ENCODE assay signal across 16 cellular contexts in genomic region chr1:59025201-59025600, GRCh38.
DNase-seq lines count a peak whose midpoint lies in the region; ATAC-seq, FAIRE-seq and TF ChIP-seq lines count a peak whose summit lies in the region.
"Had no signal": no experiment of that assay in that cellular context is flagged by ENCODE, and none has a peak within 500 bp of the region (broad histone marks: within the 10 kb centered on the region; RNA-seq: fewer than 3 reads in every experiment).

No MANE protein-coding gene starts in this region.

- H3K36me3 Mint-ChIP-seq in IgD-negative memory B cell = peaks cover 4% of the 10 kb centered on the region

- TF ChIP-seq CTCF in K562 (IDR thresholded peaks at IDR 0.05 in 2 of 3, conservative IDR thresholded peaks at IDR 0.05 in 1 of 3; ENCODE audit: insufficient read depth in 2 of 3, low read depth in 1 of 3, low read length in 3 of 3) = no peak

- no peak for TF ChIP-seq RAD21 in K562 (CRISPR knock-in tag; conservative IDR thresholded peaks at IDR 0.05 in 1 of 2, IDR thresholded peaks at IDR 0.05 in 1 of 2)

- POLR2A ChIA-PET in K562 (lab: Yijun Ruan, JAX) = interaction anchor here (0.6 to 1.5 kb wide), 2 partner anchors 11 to 241 kb away, joined by 3 to 4 read pairs; partner anchors contain the start of gene JUN

- H2BK120ac ChIP-seq in mesenchymal stem cell (ENCODE audit: low read depth, low read length) = peak overlapping the region; percentile 1

- peak overlapping the region in 8 of 11 experiments; percentile 11 to 51 (median 28); a peak in 9 of 22 replicates for H3K27ac ChIP-seq in BLaER1 treated with 17β-estradiol and CSF1 and Interleukin-3, amounts not matched to agents 10 nM and 100 nM
- H3K27ac ChIP-seq in K562 (ENCODE audit: extremely low read depth, low read depth, low read length) (no peak overlapping the region), mesenchymal stem cell (ENCODE audit: low read length, poor library complexity, severe bottlenecking) (peak overlapping the region; percentile 59), SJCRH30 (no peak overlapping the region)
- H3K27ac ChIP-seq: pancreas had no signal

- no peaks in the 10 kb centered on the region for H3K9me1 ChIP-seq in K562 (ENCODE audit: control insufficient read depth, insufficient read depth, low read length)

- ATAC-seq in K562 = no peak
- ATAC-seq in GM19351 (IDR thresholded peaks at IDR 0.05; ENCODE audit: unreplicated experiment) = no peak
- ATAC-seq: activated CD8-positive, alpha-beta T cell treated with anti-CD3 and anti-CD28 coated beads, Interleukin-2, amount 10 ng/mL, durations not matched to agents 7 days and 5 days had no signal

- H3K27ac Mint-ChIP-seq in IgD-negative memory B cell = peak overlapping the region; percentile 36 to 93 (median 46)
- H3K27ac Mint-ChIP-seq: activated CD8-positive, alpha-beta T cell treated with anti-CD3 and anti-CD28 coated beads, Interleukin-2, amount 10 ng/mL, durations not matched to agents 7 days and 5 days had no signal

- peak overlapping the region; percentile 81 for H2AK5ac ChIP-seq in mesenchymal stem cell (ENCODE audit: low read length, severe bottlenecking)

- H4K8ac ChIP-seq in mesenchymal stem cell (ENCODE audit: low read length) = no peak overlapping the region

- H4K91ac ChIP-seq in mesenchymal stem cell (ENCODE audit: low read length) = no peak overlapping the region

- peak overlapping the region; percentile 40 to 67 (median 57); a peak in 21 of 22 replicates for H3K4me2 ChIP-seq in BLaER1 treated with 17β-estradiol and CSF1 and Interleukin-3, amounts not matched to agents 10 nM and 100 nM
- H3K4me2 ChIP-seq in K562 (ENCODE audit: insufficient read depth, low read length) (no peak overlapping the region), mesenchymal stem cell (ENCODE audit: low read length, poor library complexity, severe bottlenecking) (no peak overlapping the region)

- H3K23ac ChIP-seq in mesenchymal stem cell (ENCODE audit: low read length in 2 of 2) = no peak overlapping the region

- H3K4me3 ChIP-seq in BLaER1 treated with 17β-estradiol and CSF1 and Interleukin-3, amounts not matched to agents 10 nM and 100 nM = no peak overlapping the region
- H3K4me3 ChIP-seq in K562 (no peak overlapping the region), mesenchymal stem cell (ENCODE audit: insufficient read depth in 1 of 2, low read depth in 1 of 2, low read length in 2 of 2) (no peak overlapping the region), SJCRH30 (no peak overlapping the region)
- H3K4me3 ChIP-seq: pancreas had no signal

- no peak overlapping the region for H3K14ac ChIP-seq in mesenchymal stem cell (ENCODE audit: low read length in 2 of 2)

- no peaks in the 10 kb centered on the region for H3K36me3 ChIP-seq in BLaER1 treated with 17β-estradiol and CSF1 and Interleukin-3, amounts not matched to agents 10 nM and 100 nM
- H3K36me3 ChIP-seq in K562 (ENCODE audit: control insufficient read depth, insufficient read depth, low read length) = no peaks in the 10 kb centered on the region
- H3K36me3 ChIP-seq in mesenchymal stem cell (ENCODE audit: control insufficient read depth in 1 of 2, insufficient read depth in 2 of 2, low read depth in 1 of 2, low read length in 2 of 2) = no peaks in the 10 kb centered on the region
- no peaks in the 10 kb centered on the region for H3K36me3 ChIP-seq in SJCRH30
- H3K36me3 ChIP-seq: pancreas had no signal

- no peak overlapping the region for H2BK15ac ChIP-seq in mesenchymal stem cell (ENCODE audit: low read depth, poor library complexity, severe bottlenecking)

- no peak overlapping the region for H3K9ac ChIP-seq in BLaER1 treated with 17β-estradiol and CSF1 and Interleukin-3, amounts not matched to agents 10 nM and 100 nM
- H3K9ac ChIP-seq in K562 (ENCODE audit: insufficient read depth in 1 of 2, low read depth in 2 of 2, low read length in 2 of 2) (no peak overlapping the region), mesenchymal stem cell (ENCODE audit: low read length) (peak overlapping the region; percentile 84)

- no peak for TF ChIP-seq POLR2A in K562 (conservative IDR thresholded peaks at IDR 0.05)

- no peaks in the 10 kb centered on the region for H3K9me3 ChIP-seq in BLaER1 treated with 17β-estradiol and CSF1 and Interleukin-3, amounts not matched to agents 10 nM and 100 nM (replicated peaks in 1 of 11)
- H3K9me3 ChIP-seq in K562 (replicated peaks; ENCODE audit: control insufficient read depth, insufficient read depth, low read depth, low read length) = no peaks in the 10 kb centered on the region
- no peaks in the 10 kb centered on the region for H3K9me3 ChIP-seq in mesenchymal stem cell (ENCODE audit: control insufficient read depth, low read length)
- H3K9me3 ChIP-seq in SJCRH30 (replicated peaks) = 0 out of 2 replicates have a peak, but pooled peaks cover 5% of the 10 kb centered on the region
- H3K9me3 ChIP-seq: pancreas had no signal

- CTCF ChIA-PET in K562 (lab: Yijun Ruan, JAX; ENCODE audit: low intra/inter-chr PET ratio) = no interaction called here

- H3K9me3 Mint-ChIP-seq in IgD-negative memory B cell = no peaks in the 10 kb centered on the region

- H2AFZ ChIP-seq in K562 (ENCODE audit: low read depth, low read length) = no peak overlapping the region
- H2AFZ ChIP-seq in mesenchymal stem cell (ENCODE audit: low read depth, low read length) = no peak overlapping the region

- H3K27me3 ChIP-seq in BLaER1 treated with 17β-estradiol and CSF1 and Interleukin-3, amounts not matched to agents 10 nM and 100 nM = no peaks in the 10 kb centered on the region
- H3K27me3 ChIP-seq in K562 (ENCODE audit: control insufficient read depth in 2 of 2, insufficient read depth in 2 of 2, low read length in 2 of 2) (no peaks in the 10 kb centered on the region), mesenchymal stem cell (ENCODE audit: control insufficient read depth in 1 of 2, insufficient read depth in 1 of 2, low read length in 2 of 2) (no peaks in the 10 kb centered on the region), SJCRH30 (no peaks in the 10 kb centered on the region)
- H3K27me3 ChIP-seq: pancreas had no signal

- in situ Hi-C loops in K562 (cut with MboI) = no loop called here

- peak overlapping the region; percentile 33 to 61 for H3K18ac ChIP-seq in mesenchymal stem cell (ENCODE audit: low read depth in 1 of 2, low read length in 2 of 2)

- DNase-seq in K562 (ENCODE audit: extremely low read depth in 1 of 4, low spot score in 3 of 4) (no peak), mesenchymal stem cell (peak; percentile 69), DMS153 treated with DMSO at 0.1 percent for 48 hours (lab: John Stamatoyannopoulos, UW; ENCODE audit: unreplicated experiment) (no peak), SJCRH30 (no peak)
- DNase-seq in stimulated activated CD4-positive, alpha-beta T cell treated with anti-CD3 and anti-CD28 coated beads, Interleukin-15, amount 100 ng/mL, for 24 hours = no peak
- DNase-seq: activated CD8-positive, alpha-beta T cell treated with anti-CD3 and anti-CD28 coated beads, Interleukin-2, amount 10 ng/mL, durations not matched to agents 7 days and 5 days; activated effector memory CD4-positive, alpha-beta T cell treated with anti-CD3 and anti-CD28 coated beads, Interleukin-2, amount 50 U/mL, for 16 hours; aorta; NCI-H2081 treated with DMSO at 0.1 percent for 48 hours; NCI-H748 treated with DMSO at 0.1 percent for 48 hours; pancreas; Right ventricle myocardium superior had no signal

- peaks cover 31 to 47% (median 32%) of the 10 kb centered on the region in 3 donors for H3K4me1 Mint-ChIP-seq in IgD-negative memory B cell

- WGBS in K562 (ENCODE audit: insufficient coverage, low coverage, missing lambda C conversion rate) = 29% methylated on average over 2 of the region's 2 CpGs
- WGBS in mesenchymal stem cell = 17% methylated on average over 1 of the region's 2 CpGs

- peaks cover 22 to 57% (median 30%) of the 10 kb centered on the region in 10 experiments for H3K4me1 ChIP-seq in BLaER1 treated with 17β-estradiol and CSF1 and Interleukin-3, amounts not matched to agents 10 nM and 100 nM
- H3K4me1 ChIP-seq in K562 (replicated peaks in 1 of 2; ENCODE audit: control insufficient read depth in 2 of 2, insufficient read depth in 2 of 2, low read length in 2 of 2) = peaks cover 0 to 9% of the 10 kb centered on the region in 2 experiments; a peak in 3 of 5 replicates
- peaks cover 9% of the 10 kb centered on the region for H3K4me1 ChIP-seq in mesenchymal stem cell (ENCODE audit: control insufficient read depth, insufficient read depth, low read depth, low read length)
- peaks cover 17% of the 10 kb centered on the region for H3K4me1 ChIP-seq in SJCRH30

- intact Hi-C loops in K562 (cut with micrococcal nuclease) = no loop called here

- H3K4me3 Mint-ChIP-seq in IgD-negative memory B cell = peak overlapping the region in 2 of 4 donors; percentile 49 to 83
- H3K4me3 Mint-ChIP-seq: activated CD8-positive, alpha-beta T cell treated with anti-CD3 and anti-CD28 coated beads, Interleukin-2, amount 10 ng/mL, durations not matched to agents 7 days and 5 days had no signal

- H2BK5ac ChIP-seq in mesenchymal stem cell (ENCODE audit: low read depth, low read length, poor library complexity, severe bottlenecking) = no peak overlapping the region

- H3K4ac ChIP-seq in mesenchymal stem cell (ENCODE audit: low read depth in 1 of 2, low read length in 2 of 2) = peak overlapping the region; percentile 2 to 9

- no peaks in the 10 kb centered on the region for H3K27me3 Mint-ChIP-seq in IgD-negative memory B cell

- no peak for TF ChIP-seq EP300 in K562 (IDR thresholded peaks at IDR 0.05; ENCODE audit: low read length)

- no peak for FAIRE-seq in K562 (lab: Jason Lieb, UNC)
- FAIRE-seq: islet of Langerhans, pancreas had no signal

- peak overlapping the region; percentile 21 to 76 for H2BK12ac ChIP-seq in mesenchymal stem cell (ENCODE audit: low read length in 2 of 2)

- no TSS peak for BruUV-seq in K562 (replicated peaks; lab: Mats Ljungman, UMichigan)

- H4K20me1 ChIP-seq in BLaER1 treated with 17β-estradiol and CSF1 and Interleukin-3, amounts not matched to agents 10 nM and 100 nM = no peaks in the 10 kb centered on the region
- no peaks in the 10 kb centered on the region for H4K20me1 ChIP-seq in K562 (replicated peaks; ENCODE audit: control insufficient read depth, insufficient read depth, low read length)

- H3K79me2 ChIP-seq in K562 (ENCODE audit: control insufficient read depth, insufficient read depth, low read length) = no peaks in the 10 kb centered on the region

- H3K79me1 ChIP-seq in mesenchymal stem cell (replicated peaks; ENCODE audit: low read length, poor library complexity, severe bottlenecking) = no peaks in the 10 kb centered on the region

TF ChIP-seq in K562, 482 proteins besides CTCF, POLR2A, EP300 and RAD21 (continues in another document):
- peak; percentile 51 for TF ChIP-seq ATF3 (IDR thresholded peaks at IDR 0.05)
- no peak for TF ChIP-seq ATF3 (CRISPR knock-in tag; conservative IDR thresholded peaks at IDR 0.05)

Comparison
In these comparisons a context has a peak if more than half of its experiments do, and no peak if none do; other contexts are left out.
1. H3K27ac ChIP-seq: peak in BLaER1 treated with 17β-estradiol and CSF1 and Interleukin-3, amounts not matched to agents 10 nM and 100 nM (8 of 11) and mesenchymal stem cell (single experiment); none in K562 (single experiment) and SJCRH30 (single experiment).
2. H3K4me2 ChIP-seq: peak in BLaER1 treated with 17β-estradiol and CSF1 and Interleukin-3, amounts not matched to agents 10 nM and 100 nM (11 of 11); none in K562 (single experiment) and mesenchymal stem cell (single experiment).